9 cellular contexts compared by ENCODE assay signal in the genomic region with DNA sequence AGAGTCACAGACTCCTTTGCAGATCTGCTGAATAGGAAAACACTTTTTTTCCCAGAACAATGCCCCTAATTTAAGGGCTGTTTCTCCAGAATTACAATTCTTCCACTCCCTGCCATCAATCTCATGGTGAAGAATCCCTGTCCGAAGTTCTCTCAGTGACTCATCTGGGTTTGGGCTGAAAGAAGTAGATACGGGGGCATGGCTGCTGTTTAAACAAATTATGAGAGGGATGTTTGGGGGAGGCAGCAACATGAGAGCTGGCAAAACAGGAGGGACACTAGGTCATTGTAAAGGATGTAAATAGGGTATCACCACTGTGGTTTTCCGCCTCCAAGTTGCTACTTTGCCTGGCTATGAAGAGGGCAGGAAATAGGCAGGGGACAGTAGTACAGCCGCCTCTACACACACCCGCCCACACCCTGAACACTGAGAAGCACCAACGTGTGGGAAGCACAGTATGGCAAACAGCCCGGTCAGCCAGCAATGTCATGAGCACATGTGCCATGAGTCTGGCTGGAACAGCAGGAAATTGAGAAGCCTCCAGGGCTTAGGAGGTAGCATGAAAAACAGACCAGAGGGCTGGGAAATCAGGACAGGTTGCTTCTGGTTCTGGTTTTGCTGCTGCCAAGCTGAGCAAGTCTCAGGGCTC. TPM values are rescaled to one million over a fixed set of nuclear protein-coding genes. Genes with fewer than 3 reads are reported as not detected.
DNase-seq lines count a peak whose midpoint lies in the region; ATAC-seq and TF ChIP-seq lines count a peak whose summit lies in the region.
"Had no signal": no experiment of that assay in that cellular context is flagged by ENCODE, and none has a peak within 500 bp of the region (broad histone marks: within the 10 kb centered on the region; RNA-seq: fewer than 3 reads in every experiment).

No MANE protein-coding gene starts in this region.

- DNase-seq in AG09319 (ENCODE audit: extremely low read depth, low read depth): peak; percentile 54
- peak; percentile 70 to 84 for DNase-seq in cardiac fibroblast (ENCODE audit: low read depth in 2 of 2)
- DNase-seq in lung microvascular endothelial cell (ENCODE audit: low read depth in 2 of 2): peak; percentile 79 to 91
- no peak for DNase-seq in putamen (ENCODE audit: low spot score)
- no peak for DNase-seq in D341Med (ENCODE audit: low spot score)

- H3K4me3 ChIP-seq in cardiac fibroblast (replicated peaks in 1 of 2; ENCODE audit: low read depth in 2 of 2, low read length in 2 of 2): no peak overlapping the region
- H3K4me3 ChIP-seq: SK-N-MC had no signal

- TF ChIP-seq CTCF in AG09319 (IDR thresholded peaks at IDR 0.05; ENCODE audit: low read depth, low read length): no peak
- TF ChIP-seq CTCF in cardiac fibroblast (IDR thresholded peaks at IDR 0.05; ENCODE audit: low read depth, low read length): no peak

- ATAC-seq in HG02852 (IDR thresholded peaks at IDR 0.05; ENCODE audit: unreplicated experiment) (peak; percentile 52), HG02623 (IDR thresholded peaks at IDR 0.05; ENCODE audit: unreplicated experiment) (no peak), HG02642 (IDR thresholded peaks at IDR 0.05; ENCODE audit: poor library complexity, unreplicated experiment) (no peak)

RNA-seq across cellular contexts. Expression of a gene that starts 17.2 kb away (rescaled TPM):
- total RNA-seq in lung microvascular endothelial cell: 58.0 and 62.3 TPM in 2 replicates

RNA-seq across cellular contexts. Expression of a gene that starts 38.7 kb away (rescaled TPM):
- total RNA-seq in lung microvascular endothelial cell: 0.20 TPM in 1 of 2 replicates, not detected in the other

RNA-seq across cellular contexts. Expression of a gene that starts 39.4 kb away (rescaled TPM):
- not detected in 2 replicates for total RNA-seq in lung microvascular endothelial cell

Comparison
In these comparisons a context has a peak if more than half of its experiments do, and no peak if none do; other contexts are left out.
1. DNase-seq: peak in AG09319 (single experiment), cardiac fibroblast (2 of 2) and lung microvascular endothelial cell (2 of 2); none in putamen (single experiment) and D341Med (single experiment).